10 cellular contexts compared by ENCODE assay signal in genomic region chr1:201766117-201766863, GRCh38.
DNase-seq lines count a peak whose midpoint lies in the region; ATAC-seq, FAIRE-seq and TF ChIP-seq lines count a peak whose summit lies in the region.
"Had no signal": no experiment of that assay in that cellular context is flagged by ENCODE, and none has a peak within 500 bp of the region (broad histone marks: within the 10 kb centered on the region; RNA-seq: fewer than 3 reads in every experiment).

No MANE protein-coding gene starts in this region.

- H3K9me3 ChIP-seq in RWPE2 (ENCODE audit: severe bottlenecking) (peaks cover 1% of the 10 kb centered on the region), pancreas (no peaks in the 10 kb centered on the region), upper lobe of right lung (peaks cover 1% of the 10 kb centered on the region)
- H3K9me3 ChIP-seq: adrenal gland had no signal

- ATAC-seq in RWPE2 (ENCODE audit: low read depth), result peak; percentile 72
- ATAC-seq in pancreas, result peak in 3 of 4 donors; percentile 61 to 71 (median 64)
- no peak for ATAC-seq in GM19395 (IDR thresholded peaks at IDR 0.05; ENCODE audit: unreplicated experiment)
- no peak for ATAC-seq in upper lobe of right lung

- H3K27ac ChIP-seq in RWPE2 (ENCODE audit: poor library complexity, severe bottlenecking), result peak overlapping the region; percentile 55
- no peak overlapping the region for H3K27ac ChIP-seq in pancreas
- H3K27ac ChIP-seq in upper lobe of right lung, result no peak overlapping the region

- peaks cover 27% of the 10 kb centered on the region; the same call in 1 of the 2 replicates for H3K36me3 ChIP-seq in RWPE2 (ENCODE audit: low read depth)
- no peaks in the 10 kb centered on the region for H3K36me3 ChIP-seq in pancreas
- H3K36me3 ChIP-seq in upper lobe of right lung, result no peaks in the 10 kb centered on the region
- H3K36me3 ChIP-seq: adrenal gland had no signal

- no peak for FAIRE-seq in pancreas (lab: Jason Lieb, UNC)

- intact Hi-C loops in pancreas (cut with DNase I) (no loop called here), upper lobe of right lung (cut with DNase I) (no loop called here)

- H3K4me3 ChIP-seq in RWPE2 (ENCODE audit: severe bottlenecking), result no peak overlapping the region
- H3K4me3 ChIP-seq in fibroblast of pulmonary artery (replicated peaks; ENCODE audit: low read depth, low read length), result no peak overlapping the region
- no peak overlapping the region for H3K4me3 ChIP-seq in pancreas
- no peak overlapping the region for H3K4me3 ChIP-seq in upper lobe of right lung
- H3K4me3 ChIP-seq: adrenal gland, skin epidermis had no signal

- TF ChIP-seq CTCF in RWPE2 (IDR thresholded peaks at IDR 0.05; ENCODE audit: poor library complexity, severe bottlenecking) (no peak), fibroblast of pulmonary artery (IDR thresholded peaks at IDR 0.05; ENCODE audit: low read length, missing control alignments) (no peak), pancreas (IDR thresholded peaks at IDR 0.05) (no peak), upper lobe of right lung (IDR thresholded peaks at IDR 0.05) (no peak)

- no peaks in the 10 kb centered on the region for H3K27me3 ChIP-seq in RWPE2 (ENCODE audit: insufficient read depth, poor library complexity, severe bottlenecking)
- H3K27me3 ChIP-seq in pancreas, result no peaks in the 10 kb centered on the region
- no peaks in the 10 kb centered on the region for H3K27me3 ChIP-seq in upper lobe of right lung
- H3K27me3 ChIP-seq: adrenal gland had no signal

- DNase-seq in EL (peak; percentile 90), RWPE2 (ENCODE audit: low spot score) (no peak), fibroblast of pulmonary artery (ENCODE audit: low read depth) (peak; percentile 96), pancreas (no peak), upper lobe of right lung (no peak), NCI-H1417 (lab: John Stamatoyannopoulos, UW) (no peak), NCI-H82 (lab: John Stamatoyannopoulos, UW) (no peak)

- H3K4me1 ChIP-seq in RWPE2 (ENCODE audit: insufficient read depth, poor library complexity, severe bottlenecking) (peaks cover 30% of the 10 kb centered on the region), pancreas (peaks cover 0 to 5% (median 0%) of the 10 kb centered on the region in 3 donors), upper lobe of right lung (peaks cover 5% of the 10 kb centered on the region)

- WGBS in pancreas, 2 donors, result 89 to 90% methylated on average over 7 of the region's 7 CpGs

Comparison
In these comparisons a context has a peak if more than half of its experiments do, and no peak if none do; other contexts are left out.
1. DNase-seq: peak in EL (single experiment) and fibroblast of pulmonary artery (single experiment); none in RWPE2 (single experiment), pancreas (0 of 6), upper lobe of right lung (single experiment), NCI-H1417 (0 of 3) and NCI-H82 (single experiment).
2. ATAC-seq: peak in RWPE2 (single experiment) and pancreas (3 of 4); none in GM19395 (single experiment) and upper lobe of right lung (single experiment).